In genomic region chr22:32665676-32666075, GRCh38 we compare ENCODE assay signal across 18 cellular contexts.
"Had no signal": no experiment of that assay in that cellular context is flagged by ENCODE, and none has a peak within 500 bp of the region (broad histone marks: within the 10 kb centered on the region; RNA-seq: fewer than 3 reads in every experiment).

No MANE protein-coding gene starts in this region.

- H3K4me3 Mint-ChIP-seq: activated CD4-positive, alpha-beta memory T cell treated with anti-CD3 and anti-CD28 coated beads, Interleukin-2, amount 10 ng/mL, durations not matched to agents 7 days and 5 days; activated CD4-positive, alpha-beta T cell treated with anti-CD3 and anti-CD28 coated beads for 36 hours; activated naive CD8-positive, alpha-beta T cell treated with anti-CD3 and anti-CD28 coated beads, Interleukin-2, amount 10 ng/mL, durations not matched to agents 7 days and 5 days; activated T-cell treated with anti-CD3 and anti-CD28 coated beads, Interleukin-2, amount 50 U/mL, for 72 hours; naive thymus-derived CD4-positive, alpha-beta T cell had no signal

- H3K27ac ChIP-seq: cardiac muscle cell, colonic mucosa, hepatocyte, lower lobe of right lung, sigmoid colon, upper lobe of left lung, VCaP had no signal

- H3K9me3 ChIP-seq: colonic mucosa, lower lobe of right lung, sigmoid colon, upper lobe of left lung had no signal

- H3K27ac Mint-ChIP-seq: activated CD4-positive, alpha-beta memory T cell treated with anti-CD3 and anti-CD28 coated beads, Interleukin-2, amount 10 ng/mL, durations not matched to agents 7 days and 5 days; activated CD4-positive, alpha-beta T cell treated with anti-CD3 and anti-CD28 coated beads for 36 hours; activated naive CD8-positive, alpha-beta T cell treated with anti-CD3 and anti-CD28 coated beads, Interleukin-2, amount 10 ng/mL, durations not matched to agents 7 days and 5 days; activated T-cell treated with anti-CD3 and anti-CD28 coated beads, Interleukin-2, amount 50 U/mL, for 72 hours; naive thymus-derived CD4-positive, alpha-beta T cell had no signal

- H3K36me3 ChIP-seq: cardiac muscle cell, colonic mucosa, lower lobe of right lung, sigmoid colon, upper lobe of left lung had no signal

- H3K4me1 Mint-ChIP-seq: activated CD4-positive, alpha-beta memory T cell treated with anti-CD3 and anti-CD28 coated beads, Interleukin-2, amount 10 ng/mL, durations not matched to agents 7 days and 5 days; activated CD4-positive, alpha-beta T cell treated with anti-CD3 and anti-CD28 coated beads for 36 hours; activated naive CD8-positive, alpha-beta T cell treated with anti-CD3 and anti-CD28 coated beads, Interleukin-2, amount 10 ng/mL, durations not matched to agents 7 days and 5 days; naive thymus-derived CD4-positive, alpha-beta T cell had no signal

- H3K27me3 Mint-ChIP-seq: activated CD4-positive, alpha-beta T cell treated with anti-CD3 and anti-CD28 coated beads for 36 hours had no signal

- H3K4me3 ChIP-seq: cardiac muscle cell, colonic mucosa, hepatocyte, lower lobe of right lung, sigmoid colon, upper lobe of left lung had no signal

- H3K9me3 Mint-ChIP-seq: activated CD4-positive, alpha-beta memory T cell treated with anti-CD3 and anti-CD28 coated beads, Interleukin-2, amount 10 ng/mL, durations not matched to agents 7 days and 5 days; activated naive CD8-positive, alpha-beta T cell treated with anti-CD3 and anti-CD28 coated beads, Interleukin-2, amount 10 ng/mL, durations not matched to agents 7 days and 5 days; activated T-cell treated with anti-CD3 and anti-CD28 coated beads, Interleukin-2, amount 50 U/mL, for 72 hours; naive thymus-derived CD4-positive, alpha-beta T cell had no signal

- H3K4me1 ChIP-seq: colonic mucosa, sigmoid colon had no signal

- H3K27me3 ChIP-seq: colonic mucosa, hepatocyte, sigmoid colon, upper lobe of left lung had no signal

- DNase-seq: activated CD4-positive, alpha-beta memory T cell treated with anti-CD3 and anti-CD28 coated beads, Interleukin-2, amount 10 ng/mL, durations not matched to agents 7 days and 5 days; activated CD4-positive, alpha-beta T cell treated with anti-CD3 and anti-CD28 coated beads for 36 hours; activated naive CD8-positive, alpha-beta T cell treated with anti-CD3 and anti-CD28 coated beads, Interleukin-2, amount 10 ng/mL, durations not matched to agents 7 days and 5 days; activated T-cell treated with anti-CD3 and anti-CD28 coated beads, Interleukin-2, amount 50 U/mL, for 72 hours; aorta; colonic mucosa; foreskin melanocyte; left cardiac atrium; lower lobe of right lung; naive thymus-derived CD4-positive, alpha-beta T cell; sigmoid colon; stimulated activated CD4-positive, alpha-beta T cell treated with anti-CD3 and anti-CD28 coated beads, Interleukin-2, amount 100 ng/mL, for 48 hours; stimulated activated naive CD4-positive, alpha-beta T cell treated with Interleukin-2 at 50 U/mL for 16 hours; T-helper 1 cell; upper lobe of left lung had no signal

- H3K36me3 Mint-ChIP-seq: activated naive CD8-positive, alpha-beta T cell treated with anti-CD3 and anti-CD28 coated beads, Interleukin-2, amount 10 ng/mL, durations not matched to agents 7 days and 5 days; naive thymus-derived CD4-positive, alpha-beta T cell had no signal
